Comparison of ENCODE assay signal across 27 cellular contexts in genomic region chr21:45423968-45424853, GRCh38. TPM values are rescaled to one million over a fixed set of nuclear protein-coding genes. Genes with fewer than 3 reads are reported as not detected.
DNase-seq lines count a peak whose midpoint lies in the region; ATAC-seq and TF ChIP-seq lines count a peak whose summit lies in the region.
"Had no signal": no experiment of that assay in that cellular context is flagged by ENCODE, and none has a peak within 500 bp of the region (broad histone marks: within the 10 kb centered on the region; RNA-seq: fewer than 3 reads in every experiment).

No MANE protein-coding gene starts in this region.

- H3K4me3 ChIP-seq in right atrium auricular region (no peak overlapping the region), duodenal mucosa (ENCODE audit: low read depth in 1 of 2, low read length in 2 of 2) (no peak overlapping the region), lower lobe of right lung (no peak overlapping the region), thyroid gland (replicated peaks in 1 of 3) (no peak overlapping the region)
- H3K4me3 ChIP-seq: adrenal gland, dorsolateral prefrontal cortex, gastroesophageal sphincter, PC-9, suprapubic skin had no signal

- intact Hi-C loops in Right ventricle myocardium inferior (cut with DNase I) (no loop called here), lower lobe of right lung (cut with DNase I) (no loop called here), thyroid gland (cut with DNase I) (loop anchor here (10.0 kb wide), 1 partner anchor 89 kb away; no protein-coding TSS in a partner anchor)

- TF ChIP-seq CTCF in right atrium auricular region (IDR thresholded peaks at IDR 0.05) (no peak), lower lobe of right lung (IDR thresholded peaks at IDR 0.05) (no peak), thyroid gland (IDR thresholded peaks at IDR 0.05) (no peak)

- TF ChIP-seq POLR2A in thyroid gland (IDR thresholded peaks at IDR 0.05), result no peak

- ATAC-seq in Right ventricle myocardium inferior (no peak), lower lobe of right lung (no peak)
- ATAC-seq: activated CD4-positive, alpha-beta T cell treated with anti-CD3 and anti-CD28 coated beads for 36 hours; activated CD8-positive, alpha-beta T cell treated with anti-CD3 and anti-CD28 coated beads for 36 hours; gastroesophageal sphincter had no signal

- DNase-seq in Right ventricle myocardium inferior (ENCODE audit: missing footprints), result peak; percentile 64
- no peak for DNase-seq in right atrium auricular region (ENCODE audit: low spot score)
- DNase-seq in lower lobe of right lung, result peak; percentile 28
- DNase-seq in thyroid gland, result no peak
- no peak for DNase-seq in NCI-H1417 (lab: John Stamatoyannopoulos, UW)
- no peak for DNase-seq in GM19240 (ENCODE audit: insufficient read length, low spot score)
- no peak for DNase-seq in NCI-H1105 treated with DMSO at 0.1 percent for 48 hours (lab: John Stamatoyannopoulos, UW)
- DNase-seq: activated CD4-positive, alpha-beta T cell treated with anti-CD3 and anti-CD28 coated beads for 36 hours; activated CD8-positive, alpha-beta memory T cell treated with anti-CD3 and anti-CD28 coated beads, Interleukin-2, amount 50 U/mL, for 48 hours; activated CD8-positive, alpha-beta T cell treated with anti-CD3 and anti-CD28 coated beads for 36 hours; activated naive CD4-positive, alpha-beta T cell treated with anti-CD3 and anti-CD28 coated beads for 36 hours; C1 segment of cervical spinal cord; cerebellar nuclear complex; dorsolateral prefrontal cortex; H7; hippocampal formation; naive B cell; NCI-H187; NCI-H510A treated with DMSO at 0.1 percent for 48 hours; PC-9; SHP77 treated with DMSO at 0.1 percent for 48 hours; stimulated activated naive CD4-positive, alpha-beta T cell had no signal

- H3K9me3 ChIP-seq in right atrium auricular region, result no peaks in the 10 kb centered on the region
- H3K9me3 ChIP-seq in duodenal mucosa (ENCODE audit: control insufficient read depth in 1 of 2, low read length in 2 of 2), result no peaks in the 10 kb centered on the region
- H3K9me3 ChIP-seq in lower lobe of right lung, result no peaks in the 10 kb centered on the region
- H3K9me3 ChIP-seq in thyroid gland, result no peaks in the 10 kb centered on the region
- H3K9me3 ChIP-seq: adrenal gland, gastroesophageal sphincter, suprapubic skin had no signal

- no peaks in the 10 kb centered on the region for H3K27me3 ChIP-seq in right atrium auricular region
- H3K27me3 ChIP-seq in duodenal mucosa (ENCODE audit: control insufficient read depth in 1 of 2, insufficient read depth in 2 of 2, low read length in 2 of 2), result no peaks in the 10 kb centered on the region
- no peaks in the 10 kb centered on the region for H3K27me3 ChIP-seq in lower lobe of right lung (ENCODE audit: low read depth)
- no peaks in the 10 kb centered on the region for H3K27me3 ChIP-seq in thyroid gland
- H3K27me3 ChIP-seq: adrenal gland, dorsolateral prefrontal cortex, gastroesophageal sphincter, suprapubic skin had no signal

- H3K27ac ChIP-seq in right atrium auricular region, result no peak overlapping the region
- peak overlapping the region; percentile 56 for H3K27ac ChIP-seq in duodenal mucosa (ENCODE audit: low read depth, low read length)
- no peak overlapping the region for H3K27ac ChIP-seq in lower lobe of right lung
- H3K27ac ChIP-seq in thyroid gland, result peak overlapping the region in 2 of 3 donors; percentile 33 to 44
- H3K27ac ChIP-seq: 22Rv1, adrenal gland, dorsolateral prefrontal cortex, gastroesophageal sphincter, PC-9, suprapubic skin had no signal

- H3K36me3 ChIP-seq in right atrium auricular region, result no peaks in the 10 kb centered on the region
- H3K36me3 ChIP-seq in duodenal mucosa (ENCODE audit: control insufficient read depth in 1 of 2, insufficient read depth in 2 of 2, low read length in 2 of 2), result no peaks in the 10 kb centered on the region
- no peaks in the 10 kb centered on the region for H3K36me3 ChIP-seq in lower lobe of right lung
- no peaks in the 10 kb centered on the region for H3K36me3 ChIP-seq in thyroid gland
- H3K36me3 ChIP-seq: adrenal gland, gastroesophageal sphincter, suprapubic skin had no signal

- peaks cover 0 to 64% of the 10 kb centered on the region in 2 donors for H3K4me1 ChIP-seq in right atrium auricular region
- peaks cover 18 to 22% of the 10 kb centered on the region in 2 donors for H3K4me1 ChIP-seq in duodenal mucosa (ENCODE audit: control insufficient read depth in 1 of 2, insufficient read depth in 2 of 2, low read length in 2 of 2)
- no peaks in the 10 kb centered on the region for H3K4me1 ChIP-seq in lower lobe of right lung
- peaks cover 36 to 58% of the 10 kb centered on the region in 2 donors for H3K4me1 ChIP-seq in thyroid gland

- no peak overlapping the region for H3K9ac ChIP-seq in duodenal mucosa (ENCODE audit: low read depth in 1 of 2, low read length in 2 of 2)

- 94 to 96% methylated on average over 11 to 19 of the region's 32 CpGs for WGBS in thyroid gland, 2 donors

RNA-seq across cellular contexts. Expression of gene COL18A1, which starts 19.2 kb away (rescaled TPM):
- total RNA-seq in Right ventricle myocardium inferior, result 51.6 TPM
- 100 to 1,000 TPM; 117 to 134 TPM for total RNA-seq in right atrium auricular region
- total RNA-seq in lower lobe of right lung, result 45.1 TPM
- 100 to 1,000 TPM; 105 to 264 (median 238) TPM for total RNA-seq in thyroid gland

Comparison
In these comparisons a context has a peak if more than half of its experiments do, and no peak if none do; other contexts are left out.
1. DNase-seq: peak in Right ventricle myocardium inferior (single experiment) and lower lobe of right lung (single experiment); none in right atrium auricular region (single experiment), thyroid gland (0 of 2), NCI-H1417 (0 of 3), GM19240 (single experiment) and NCI-H1105 treated with DMSO at 0.1 percent for 48 hours (single experiment).
2. H3K27ac ChIP-seq: peak in duodenal mucosa (single experiment) and thyroid gland (2 of 3); none in right atrium auricular region (0 of 2) and lower lobe of right lung (single experiment).